ENCODE assay signal across 13 cellular contexts in genomic region chr6:159972506-159973268, GRCh38. TPM values are rescaled to one million over a fixed set of nuclear protein-coding genes. Genes with fewer than 3 reads are reported as not detected.
A peak's percentile ranks its signal among the peaks of the same experiment; 100 is the strongest.
DNase-seq lines count a peak whose midpoint lies in the region; ATAC-seq, FAIRE-seq and TF ChIP-seq lines count a peak whose summit lies in the region.
"Had no signal": no experiment of that assay in that cellular context is flagged by ENCODE, and none has a peak within 500 bp of the region (broad histone marks: within the 10 kb centered on the region; RNA-seq: fewer than 3 reads in every experiment).

No MANE protein-coding gene starts in this region.

- H3K9me3 ChIP-seq in BLaER1 treated with 17β-estradiol and CSF1 and Interleukin-3, amounts not matched to agents 10 nM and 100 nM (replicated peaks in 1 of 11) = no peaks in the 10 kb centered on the region
- no peaks in the 10 kb centered on the region for H3K9me3 ChIP-seq in left lung

- peak; percentile 54 for DNase-seq in DMS 273 (lab: John Stamatoyannopoulos, UW; ENCODE audit: unreplicated experiment)
- DNase-seq in activated CD8-positive, alpha-beta T cell treated with anti-CD3 and anti-CD28 coated beads for 36 hours = no peak
- DNase-seq in left lung = no peak
- DNase-seq in CD14-positive monocyte (ENCODE audit: low spot score) = no peak
- DNase-seq in D721Med (ENCODE audit: insufficient read length, low spot score) = no peak
- DNase-seq in RCC 7860 (ENCODE audit: low spot score) = no peak
- no peak for DNase-seq in GM03348 (ENCODE audit: low spot score)
- DNase-seq: C1 segment of cervical spinal cord, cerebellar nuclear complex, NCI-H2227 treated with DMSO at 0.1 percent for 48 hours, substantia nigra had no signal

- H3K27me3 Mint-ChIP-seq in activated CD8-positive, alpha-beta T cell treated with anti-CD3 and anti-CD28 coated beads for 36 hours = no peaks in the 10 kb centered on the region
- H3K27me3 Mint-ChIP-seq in CD14-positive monocyte (ENCODE audit: low read depth in 3 of 3) = peaks cover 25 to 30% (median 25%) of the 10 kb centered on the region in 3 donors

- peak overlapping the region; percentile 84 for H3K27ac Mint-ChIP-seq in activated CD8-positive, alpha-beta T cell treated with anti-CD3 and anti-CD28 coated beads for 36 hours
- H3K27ac Mint-ChIP-seq in CD14-positive monocyte = no peak overlapping the region

- H3K27me3 ChIP-seq in BLaER1 treated with 17β-estradiol and CSF1 and Interleukin-3, amounts not matched to agents 10 nM and 100 nM = no peaks in the 10 kb centered on the region
- H3K27me3 ChIP-seq in left lung = no peaks in the 10 kb centered on the region

- peaks cover 63 to 79% (median 74%) of the 10 kb centered on the region in 10 experiments for H3K4me1 ChIP-seq in BLaER1 treated with 17β-estradiol and CSF1 and Interleukin-3, amounts not matched to agents 10 nM and 100 nM
- peaks cover 27 to 79% of the 10 kb centered on the region in 2 donors for H3K4me1 ChIP-seq in left lung

- no peak overlapping the region for H3K27ac ChIP-seq in BLaER1 treated with 17β-estradiol and CSF1 and Interleukin-3, amounts not matched to agents 10 nM and 100 nM
- peak overlapping the region; percentile 23 to 38 for H3K27ac ChIP-seq in left lung

- no peak for ATAC-seq in activated CD8-positive, alpha-beta T cell treated with anti-CD3 and anti-CD28 coated beads for 36 hours
- ATAC-seq in left lung = no peak
- ATAC-seq: sciatic nerve had no signal

- H3K36me3 ChIP-seq in BLaER1 treated with 17β-estradiol and CSF1 and Interleukin-3, amounts not matched to agents 10 nM and 100 nM = peaks cover 0 to 5% (median 0%) of the 10 kb centered on the region in 11 experiments; a peak in 3 of 22 replicates
- no peaks in the 10 kb centered on the region for H3K36me3 ChIP-seq in left lung

- POLR2A ChIA-PET in activated CD8-positive, alpha-beta T cell treated with anti-CD3 and anti-CD28 coated beads for 36 hours (lab: Charles Lee) = interaction anchor here (0.9 to 1.6 kb wide), 5 partner anchors 9 to 43 kb away, joined by 3 to 7 read pairs (median 3); no protein-coding TSS in a partner anchor

- no peak overlapping the region for H3K4me3 ChIP-seq in BLaER1 treated with 17β-estradiol and CSF1 and Interleukin-3, amounts not matched to agents 10 nM and 100 nM
- no peak overlapping the region for H3K4me3 ChIP-seq in left lung

- intact Hi-C loops in activated CD8-positive, alpha-beta T cell treated with anti-CD3 and anti-CD28 coated beads for 36 hours (cut with micrococcal nuclease) = loop anchor here (10.0 kb wide), 1 partner anchor 248 kb away; the partner anchor contains the start of gene WTAP
- intact Hi-C loops in left lung (cut with DNase I) (no loop called here), CD14-positive monocyte (cut with micrococcal nuclease) (loop anchor here in 1 of 2 donors (10.0 kb wide), 1 partner anchor 278 kb away; the partner anchor contains the start of gene SOD2)

- peaks cover 34% of the 10 kb centered on the region for H3K36me3 Mint-ChIP-seq in activated CD8-positive, alpha-beta T cell treated with anti-CD3 and anti-CD28 coated beads for 36 hours (ENCODE audit: low read depth)
- peaks cover 49 to 54% of the 10 kb centered on the region in 2 donors for H3K36me3 Mint-ChIP-seq in CD14-positive monocyte

- TF ChIP-seq CTCF in activated CD8-positive, alpha-beta T cell treated with anti-CD3 and anti-CD28 coated beads for 36 hours (IDR thresholded peaks at IDR 0.05) = no peak
- TF ChIP-seq CTCF in left lung (IDR thresholded peaks at IDR 0.05) (no peak), CD14-positive monocyte (IDR thresholded peaks at IDR 0.05) (no peak), D721Med (IDR thresholded peaks at IDR 0.05; ENCODE audit: insufficient read depth, missing control alignments) (no peak)

- no peak overlapping the region for H3K9ac ChIP-seq in BLaER1 treated with 17β-estradiol and CSF1 and Interleukin-3, amounts not matched to agents 10 nM and 100 nM

- H3K4me3 Mint-ChIP-seq in activated CD8-positive, alpha-beta T cell treated with anti-CD3 and anti-CD28 coated beads for 36 hours = peak overlapping the region; percentile 39
- H3K4me3 Mint-ChIP-seq in CD14-positive monocyte = peak overlapping the region in 1 of 2 donors; percentile 49

- no peaks in the 10 kb centered on the region for H3K9me3 Mint-ChIP-seq in activated CD8-positive, alpha-beta T cell treated with anti-CD3 and anti-CD28 coated beads for 36 hours
- peaks cover 0 to 3% (median 0%) of the 10 kb centered on the region in 7 donors for H3K9me3 Mint-ChIP-seq in CD14-positive monocyte

- peak overlapping the region in 10 of 11 experiments; percentile 16 to 97 (median 70); a peak in 16 of 22 replicates for H3K4me2 ChIP-seq in BLaER1 treated with 17β-estradiol and CSF1 and Interleukin-3, amounts not matched to agents 10 nM and 100 nM

- H4K20me1 ChIP-seq in BLaER1 treated with 17β-estradiol and CSF1 and Interleukin-3, amounts not matched to agents 10 nM and 100 nM = peaks cover 62 to 82% (median 75%) of the 10 kb centered on the region in 11 experiments

- CTCF ChIA-PET in activated CD8-positive, alpha-beta T cell treated with anti-CD3 and anti-CD28 coated beads for 36 hours (lab: Charles Lee) = interaction anchor here (1.2 to 1.3 kb wide), 2 partner anchors 9 to 13 kb away, joined by 3 to 6 read pairs; no protein-coding TSS in a partner anchor

- peaks cover 71% of the 10 kb centered on the region for H3K4me1 Mint-ChIP-seq in activated CD8-positive, alpha-beta T cell treated with anti-CD3 and anti-CD28 coated beads for 36 hours (ENCODE audit: low read depth)
- peaks cover 70% of the 10 kb centered on the region for H3K4me1 Mint-ChIP-seq in CD14-positive monocyte

- FAIRE-seq in D721Med (lab: Jason Lieb, UNC) (no peak), RCC 7860 (lab: Jason Lieb, UNC) (no peak)

RNA-seq across cellular contexts. Expression of gene IGF2R, which starts 3.8 kb away (rescaled TPM):
- 10 to 100 TPM; 81.7 to 82.4 TPM for total RNA-seq in activated CD8-positive, alpha-beta T cell treated with anti-CD3 and anti-CD28 coated beads for 36 hours
- 100 to 1,000 TPM; 141 to 153 TPM for total RNA-seq in left lung
- polyA plus RNA-seq in CD14-positive monocyte = 1 to 10 TPM; 6.9 to 8.2 TPM

Comparison
In these comparisons a context has a peak if more than half of its experiments do, and no peak if none do; other contexts are left out.
1. H3K27ac ChIP-seq: peak in left lung (2 of 2); none in BLaER1 treated with 17β-estradiol and CSF1 and Interleukin-3, amounts not matched to agents 10 nM and 100 nM (0 of 11).